ENCODE assay signal across 33 cellular contexts in genomic region chr1:222189218-222189617, GRCh38.
"Had no signal": no experiment of that assay in that cellular context is flagged by ENCODE, and none has a peak within 500 bp of the region (broad histone marks: within the 10 kb centered on the region; RNA-seq: fewer than 3 reads in every experiment).

No MANE protein-coding gene starts in this region.

- H3K27me3 ChIP-seq: adrenal gland, ascending aorta, body of pancreas, brain microvascular endothelial cell, breast epithelium, cardiac muscle cell had no signal

- ATAC-seq: activated naive CD4-positive, alpha-beta T cell treated with anti-CD3 and anti-CD28 coated beads, Interleukin-2, amount 50 U/mL, for 72 hours; activated naive CD8-positive, alpha-beta T cell treated with anti-CD3 and anti-CD28 coated beads, Interleukin-2, amount 50 U/mL, for 24 hours; activated T-cell treated with anti-CD3 and anti-CD28 coated beads, Interleukin-2, amount 50 U/mL, for 4 hours; activated T-cell treated with anti-CD3 and anti-CD28 coated beads, Interleukin-2, amount 50 U/mL, for 72 hours; activated T-helper 17 cell treated with anti-CD3 and anti-CD28 coated beads, Interleukin-2, amount 50 U/mL, for 72 hours; body of pancreas had no signal

- FAIRE-seq: astrocyte, bronchial epithelial cell had no signal

- H3K4me3 ChIP-seq: adrenal gland, ascending aorta, body of pancreas, breast epithelium, cardiac muscle cell had no signal

- H3K4me1 ChIP-seq: adrenal gland, ascending aorta, body of pancreas, breast epithelium had no signal

- DNase-seq: activated effector memory CD4-positive, alpha-beta T cell treated with anti-CD3 and anti-CD28 coated beads, Interleukin-2, amount 50 U/mL, for 16 hours; activated effector memory CD4-positive, alpha-beta T cell treated with Interleukin-2 at 50 U/mL for 16 hours; activated gamma-delta T cell; activated gamma-delta T cell treated with Interleukin-2 at 50 U/mL for 16 hours; activated naive CD4-positive, alpha-beta T cell; activated naive CD4-positive, alpha-beta T cell treated with anti-CD3 and anti-CD28 coated beads for 36 hours; activated naive CD4-positive, alpha-beta T cell treated with anti-CD3 and anti-CD28 coated beads, Interleukin-2, amount 10 ng/mL, durations not matched to agents 7 days and 5 days; activated naive CD4-positive, alpha-beta T cell treated with anti-CD3 and anti-CD28 coated beads, Interleukin-2, amount 50 U/mL, for 16 hours; activated naive CD4-positive, alpha-beta T cell treated with Interleukin-2 at 50 U/mL for 16 hours; activated naive CD8-positive, alpha-beta T cell treated with anti-CD3 and anti-CD28 coated beads for 36 hours; activated naive CD8-positive, alpha-beta T cell treated with anti-CD3 and anti-CD28 coated beads, Interleukin-2, amount 10 ng/mL, durations not matched to agents 7 days and 5 days; activated naive CD8-positive, alpha-beta T cell treated with anti-CD3 and anti-CD28 coated beads, Interleukin-2, amount 50 U/mL, for 24 hours; activated T-cell treated with anti-CD3 and anti-CD28 coated beads, Interleukin-2, amount 50 U/mL, for 24 hours; activated T-cell treated with anti-CD3 and anti-CD28 coated beads, Interleukin-2, amount 50 U/mL, for 4 hours; activated T-cell treated with anti-CD3 and anti-CD28 coated beads, Interleukin-2, amount 50 U/mL, for 48 hours; activated T-cell treated with anti-CD3 and anti-CD28 coated beads, Interleukin-2, amount 50 U/mL, for 72 hours; adrenal gland; amniotic stem cell; amygdala; anterior cingulate cortex; aorta; body of pancreas; brain microvascular endothelial cell; caudate nucleus; central memory CD4-positive, alpha-beta T cell; cerebellar nuclear complex had no signal

- H3K36me3 ChIP-seq: adrenal gland, ascending aorta, brain microvascular endothelial cell, breast epithelium, cardiac muscle cell had no signal

- H3K27ac ChIP-seq: adrenal gland, ascending aorta, body of pancreas, brain microvascular endothelial cell, breast epithelium, cardiac muscle cell had no signal

- H3K9me3 ChIP-seq: adrenal gland, ascending aorta, body of pancreas had no signal
